Comparison of ENCODE assay signal across 9 cellular contexts in the genomic region with DNA sequence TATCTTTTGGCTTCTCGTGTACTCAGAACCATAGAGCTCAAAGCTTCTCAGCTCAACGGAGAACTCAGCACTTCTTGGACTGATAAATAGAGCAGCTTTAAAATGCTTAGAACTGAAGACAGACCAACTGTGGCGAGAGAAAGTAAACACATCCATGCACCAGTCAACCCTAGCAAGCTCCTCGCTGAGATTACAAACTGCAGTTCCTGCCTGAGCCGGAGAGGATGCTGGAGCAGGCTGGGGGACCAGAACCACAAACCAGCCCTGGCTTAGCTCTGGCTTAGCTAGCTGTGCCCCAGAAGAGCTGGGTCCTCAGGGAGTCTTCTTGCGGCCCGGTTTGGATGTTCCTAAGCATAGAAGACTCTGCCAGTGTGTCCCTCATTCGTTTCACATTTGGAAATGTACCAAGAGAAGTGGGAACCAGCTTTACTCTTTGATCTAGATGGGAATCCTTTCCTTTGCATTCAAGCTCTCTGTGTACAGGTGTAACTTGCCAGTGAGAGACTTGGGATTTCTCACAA. TPM values are rescaled to one million over a fixed set of nuclear protein-coding genes. Genes with fewer than 3 reads are reported as not detected.
DNase-seq lines count a peak whose midpoint lies in the region; ATAC-seq, FAIRE-seq and TF ChIP-seq lines count a peak whose summit lies in the region.
"Had no signal": no experiment of that assay in that cellular context is flagged by ENCODE, and none has a peak within 500 bp of the region (broad histone marks: within the 10 kb centered on the region; RNA-seq: fewer than 3 reads in every experiment).

No MANE protein-coding gene starts in this region.

- POLR2A ChIA-PET in activated CD4-positive, alpha-beta T cell treated with anti-CD3 and anti-CD28 coated beads for 36 hours (lab: Charles Lee) = no interaction called here

- H3K27ac Mint-ChIP-seq in activated CD4-positive, alpha-beta T cell treated with anti-CD3 and anti-CD28 coated beads for 36 hours = no peak overlapping the region
- no peak overlapping the region for H3K27ac Mint-ChIP-seq in endodermal cell
- no peak overlapping the region for H3K27ac Mint-ChIP-seq in stimulated activated effector memory CD8-positive, alpha-beta T cell treated with anti-CD3 and anti-CD28 coated beads, Interleukin-12 subunit alpha, Interleukin-12 subunit beta, amount 100 ng/mL, for 72 hours

- WGBS in endodermal cell (ENCODE audit: insufficient coverage in 1 of 2, insufficient read length in 1 of 2), 2 experiments = 3 to 5% methylated on average over 8 of the region's 8 CpGs

- H3K4me3 ChIP-seq in endodermal cell (ENCODE audit: low read length) = peak overlapping the region; percentile 11

- peaks cover 21% of the 10 kb centered on the region for H3K4me1 Mint-ChIP-seq in activated CD4-positive, alpha-beta T cell treated with anti-CD3 and anti-CD28 coated beads for 36 hours
- H3K4me1 Mint-ChIP-seq in endodermal cell = peaks cover 33% of the 10 kb centered on the region
- no peaks in the 10 kb centered on the region for H3K4me1 Mint-ChIP-seq in stimulated activated effector memory CD8-positive, alpha-beta T cell treated with anti-CD3 and anti-CD28 coated beads, Interleukin-12 subunit alpha, Interleukin-12 subunit beta, amount 100 ng/mL, for 72 hours

- H3K27me3 Mint-ChIP-seq in activated CD4-positive, alpha-beta T cell treated with anti-CD3 and anti-CD28 coated beads for 36 hours = peaks cover 52% of the 10 kb centered on the region
- peaks cover 99% of the 10 kb centered on the region for H3K27me3 Mint-ChIP-seq in endodermal cell (ENCODE audit: insufficient read depth)

- peaks cover 10% of the 10 kb centered on the region for H3K4me1 ChIP-seq in endodermal cell (ENCODE audit: control insufficient read depth, insufficient read depth, low read length)

- peak; percentile 55 for DNase-seq in activated CD4-positive, alpha-beta T cell treated with anti-CD3 and anti-CD28 coated beads for 36 hours
- DNase-seq in activated CD4-positive, alpha-beta T cell treated with anti-CD3 and anti-CD28 coated beads for 1 hour = no peak
- DNase-seq in OCI-M1 (lab: John Stamatoyannopoulos, UW) = peak; percentile 36
- peak; percentile 89 for DNase-seq in endodermal cell
- DNase-seq in stimulated activated effector memory CD8-positive, alpha-beta T cell treated with anti-CD3 and anti-CD28 coated beads, Interleukin-12 subunit alpha, Interleukin-12 subunit beta, amount 100 ng/mL, for 72 hours (ENCODE audit: low spot score in 2 of 2) = peak in 1 of 2 donors; percentile 9
- DNase-seq in H54 (ENCODE audit: insufficient read length, low spot score) = no peak

- ATAC-seq in activated CD4-positive, alpha-beta T cell treated with anti-CD3 and anti-CD28 coated beads for 36 hours = peak; percentile 94
- peak; percentile 89 for ATAC-seq in stimulated activated effector memory CD8-positive, alpha-beta T cell treated with anti-CD3 and anti-CD28 coated beads, Interleukin-12 subunit alpha, Interleukin-12 subunit beta, amount 100 ng/mL, for 72 hours
- no peak for ATAC-seq in GM18858 (IDR thresholded peaks at IDR 0.05; ENCODE audit: unreplicated experiment)
- no peak for ATAC-seq in HG03108 (IDR thresholded peaks at IDR 0.05; ENCODE audit: unreplicated experiment)

- H3K9me3 Mint-ChIP-seq in activated CD4-positive, alpha-beta T cell treated with anti-CD3 and anti-CD28 coated beads for 36 hours (ENCODE audit: low read depth) = no peaks in the 10 kb centered on the region
- H3K9me3 Mint-ChIP-seq in endodermal cell = no peaks in the 10 kb centered on the region
- no peaks in the 10 kb centered on the region for H3K9me3 Mint-ChIP-seq in stimulated activated effector memory CD8-positive, alpha-beta T cell treated with anti-CD3 and anti-CD28 coated beads, Interleukin-12 subunit alpha, Interleukin-12 subunit beta, amount 100 ng/mL, for 72 hours

- no peak overlapping the region for H3K4me3 Mint-ChIP-seq in activated CD4-positive, alpha-beta T cell treated with anti-CD3 and anti-CD28 coated beads for 36 hours
- H3K4me3 Mint-ChIP-seq in endodermal cell = no peak overlapping the region
- H3K4me3 Mint-ChIP-seq in stimulated activated effector memory CD8-positive, alpha-beta T cell treated with anti-CD3 and anti-CD28 coated beads, Interleukin-12 subunit alpha, Interleukin-12 subunit beta, amount 100 ng/mL, for 72 hours = no peak overlapping the region

- no peak for FAIRE-seq in H54 (lab: Jason Lieb, UNC)

- no peak for TF ChIP-seq POLR2A in H54 (IDR thresholded peaks at IDR 0.05; ENCODE audit: low read depth, low read length)

- no peak overlapping the region for H3K27ac ChIP-seq in endodermal cell (ENCODE audit: low read depth, low read length)

- H3K27me3 ChIP-seq in endodermal cell (ENCODE audit: control insufficient read depth, insufficient read depth, low read length, poor library complexity, severe bottlenecking) = peaks cover 100% of the 10 kb centered on the region

- no peak overlapping the region for H3K9ac ChIP-seq in endodermal cell (ENCODE audit: extremely low read depth, low read length, poor library complexity, severe bottlenecking)

- CTCF ChIA-PET in activated CD4-positive, alpha-beta T cell treated with anti-CD3 and anti-CD28 coated beads for 36 hours (lab: Charles Lee) = interaction anchor here (1.0 to 1.6 kb wide), 6 partner anchors 20 to 135 kb away, joined by 3 to 9 read pairs (median 5); no protein-coding TSS in a partner anchor

- H3K36me3 Mint-ChIP-seq in activated CD4-positive, alpha-beta T cell treated with anti-CD3 and anti-CD28 coated beads for 36 hours (ENCODE audit: low read depth) = no peaks in the 10 kb centered on the region
- no peaks in the 10 kb centered on the region for H3K36me3 Mint-ChIP-seq in endodermal cell (ENCODE audit: low read depth)
- H3K36me3 Mint-ChIP-seq in stimulated activated effector memory CD8-positive, alpha-beta T cell treated with anti-CD3 and anti-CD28 coated beads, Interleukin-12 subunit alpha, Interleukin-12 subunit beta, amount 100 ng/mL, for 72 hours = no peaks in the 10 kb centered on the region

- intact Hi-C loops in activated CD4-positive, alpha-beta T cell treated with anti-CD3 and anti-CD28 coated beads for 36 hours (cut with DNase I, micrococcal nuclease) = loop anchor here in 1 of 2 experiments (10.0 kb wide), 1 partner anchor 232 kb away; no protein-coding TSS in a partner anchor

- no peaks in the 10 kb centered on the region for H3K9me3 ChIP-seq in endodermal cell (ENCODE audit: control insufficient read depth, low read length)

- TF ChIP-seq CTCF in endodermal cell (conservative IDR thresholded peaks at IDR 0.05) = peak; percentile 68

- H3K36me3 ChIP-seq in endodermal cell (ENCODE audit: control insufficient read depth, insufficient read depth, low read length) = no peaks in the 10 kb centered on the region

RNA-seq across cellular contexts. Expression of gene PAX8, which starts 5.6 kb away (rescaled TPM):
- 1 to 10 TPM; 1.4 to 2.1 TPM for total RNA-seq in activated CD4-positive, alpha-beta T cell treated with anti-CD3 and anti-CD28 coated beads for 36 hours
- under 1 TPM; 0.09 to 0.11 TPM for total RNA-seq in endodermal cell
- 5.7 TPM for polyA plus RNA-seq in endodermal cell (2013, experiment 1 of 2)
- polyA plus RNA-seq in endodermal cell (2013, experiment 2 of 2) = 6.3 TPM
- total RNA-seq: temporal lobe had no signal

Comparison
In these comparisons a context has a peak if more than half of its experiments do, and no peak if none do; other contexts are left out.
1. DNase-seq: peak in activated CD4-positive, alpha-beta T cell treated with anti-CD3 and anti-CD28 coated beads for 36 hours (single experiment), OCI-M1 (single experiment) and endodermal cell (single experiment); none in activated CD4-positive, alpha-beta T cell treated with anti-CD3 and anti-CD28 coated beads for 1 hour (single experiment) and H54 (single experiment).
2. ATAC-seq: peak in activated CD4-positive, alpha-beta T cell treated with anti-CD3 and anti-CD28 coated beads for 36 hours (single experiment) and stimulated activated effector memory CD8-positive, alpha-beta T cell treated with anti-CD3 and anti-CD28 coated beads, Interleukin-12 subunit alpha, Interleukin-12 subunit beta, amount 100 ng/mL, for 72 hours (single experiment); none in GM18858 (single experiment) and HG03108 (single experiment).